In genomic region chr19:45492627-45493470, GRCh38 we compare ENCODE assay signal across 1 cellular context.
TF ChIP-seq lines count a peak whose summit lies in the region.

No MANE protein-coding gene starts in this region.

TF ChIP-seq in HepG2, 621 proteins besides CTCF, POLR2A, EP300 and RAD21 (continued from another document and continues in another):
- TF ChIP-seq, protein P1, sequence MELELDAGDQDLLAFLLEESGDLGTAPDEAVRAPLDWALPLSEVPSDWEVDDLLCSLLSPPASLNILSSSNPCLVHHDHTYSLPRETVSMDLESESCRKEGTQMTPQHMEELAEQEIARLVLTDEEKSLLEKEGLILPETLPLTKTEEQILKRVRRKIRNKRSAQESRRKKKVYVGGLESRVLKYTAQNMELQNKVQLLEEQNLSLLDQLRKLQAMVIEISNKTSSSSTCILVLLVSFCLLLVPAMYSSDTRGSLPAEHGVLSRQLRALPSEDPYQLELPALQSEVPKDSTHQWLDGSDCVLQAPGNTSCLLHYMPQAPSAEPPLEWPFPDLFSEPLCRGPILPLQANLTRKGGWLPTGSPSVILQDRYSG (CRISPR knock-in tag; IDR thresholded peaks at IDR 0.05): no peak
- no peak for TF ChIP-seq KLF13 (CRISPR knock-in tag; IDR thresholded peaks at IDR 0.05)
- no peak for TF ChIP-seq EEA1 (CRISPR knock-in tag; IDR thresholded peaks at IDR 0.05; ENCODE audit: borderline replicate concordance)
- TF ChIP-seq KDM5B (CRISPR knock-in tag; IDR thresholded peaks at IDR 0.05; ENCODE audit: borderline replicate concordance): 0 out of 2 replicates have a peak, but pooled peaks have one; percentile 24
- TF ChIP-seq ZEB1 (IDR thresholded peaks at IDR 0.05; ENCODE audit: insufficient replicate concordance, low read depth): no peak
- TF ChIP-seq, protein P2, sequence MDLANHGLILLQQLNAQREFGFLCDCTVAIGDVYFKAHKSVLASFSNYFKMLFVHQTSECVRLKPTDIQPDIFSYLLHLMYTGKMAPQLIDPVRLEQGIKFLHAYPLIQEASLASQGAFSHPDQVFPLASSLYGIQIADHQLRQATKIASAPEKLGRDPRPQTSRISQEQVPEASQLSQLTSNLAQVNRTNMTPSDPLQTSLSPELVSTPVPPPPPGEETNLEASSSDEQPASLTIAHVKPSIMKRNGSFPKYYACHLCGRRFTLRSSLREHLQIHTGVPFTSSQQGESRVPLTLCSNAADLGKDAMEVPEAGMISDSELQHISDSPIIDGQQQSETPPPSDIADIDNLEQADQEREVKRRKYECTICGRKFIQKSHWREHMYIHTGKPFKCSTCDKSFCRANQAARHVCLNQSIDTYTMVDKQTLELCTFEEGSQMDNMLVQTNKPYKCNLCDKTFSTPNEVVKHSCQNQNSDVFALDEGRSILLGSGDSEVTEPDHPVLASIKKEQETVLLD (CRISPR knock-in tag; IDR thresholded peaks at IDR 0.05; ENCODE audit: low read depth): no peak
- no peak for TF ChIP-seq TERF1 (CRISPR knock-in tag; IDR thresholded peaks at IDR 0.05)
- TF ChIP-seq ZFP41 (CRISPR knock-in tag; IDR thresholded peaks at IDR 0.05; ENCODE audit: borderline replicate concordance): no peak; the same call in 1 of the 2 replicates
- TF ChIP-seq TAF15 (IDR thresholded peaks at IDR 0.05; ENCODE audit: low read depth, low read length, poor library complexity, severe bottlenecking): no peak
- TF ChIP-seq NRL (CRISPR knock-in tag; IDR thresholded peaks at IDR 0.05; ENCODE audit: borderline replicate concordance): no peak
- TF ChIP-seq, protein P3, sequence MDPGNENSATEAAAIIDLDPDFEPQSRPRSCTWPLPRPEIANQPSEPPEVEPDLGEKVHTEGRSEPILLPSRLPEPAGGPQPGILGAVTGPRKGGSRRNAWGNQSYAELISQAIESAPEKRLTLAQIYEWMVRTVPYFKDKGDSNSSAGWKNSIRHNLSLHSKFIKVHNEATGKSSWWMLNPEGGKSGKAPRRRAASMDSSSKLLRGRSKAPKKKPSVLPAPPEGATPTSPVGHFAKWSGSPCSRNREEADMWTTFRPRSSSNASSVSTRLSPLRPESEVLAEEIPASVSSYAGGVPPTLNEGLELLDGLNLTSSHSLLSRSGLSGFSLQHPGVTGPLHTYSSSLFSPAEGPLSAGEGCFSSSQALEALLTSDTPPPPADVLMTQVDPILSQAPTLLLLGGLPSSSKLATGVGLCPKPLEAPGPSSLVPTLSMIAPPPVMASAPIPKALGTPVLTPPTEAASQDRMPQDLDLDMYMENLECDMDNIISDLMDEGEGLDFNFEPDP (CRISPR knock-in tag; conservative IDR thresholded peaks at IDR 0.05): 0 out of 2 replicates have a peak, but pooled peaks have one; percentile 44
- no peak for TF ChIP-seq ZNF768 (CRISPR knock-in tag; IDR thresholded peaks at IDR 0.05)
- TF ChIP-seq HES4 (CRISPR knock-in tag; IDR thresholded peaks at IDR 0.05; ENCODE audit: borderline replicate concordance): no peak
- no peak for TF ChIP-seq ZNF512B (CRISPR knock-in tag; IDR thresholded peaks at IDR 0.05; ENCODE audit: borderline replicate concordance)
- 0 out of 2 replicates have a peak, but pooled peaks have one; percentile 25 for TF ChIP-seq ETS1 (CRISPR knock-in tag; IDR thresholded peaks at IDR 0.05)
- no peak for TF ChIP-seq DNMT1 (CRISPR knock-in tag; IDR thresholded peaks at IDR 0.05)
- TF ChIP-seq KMT2B (CRISPR knock-in tag; IDR thresholded peaks at IDR 0.05): no peak
- TF ChIP-seq SSRP1 (CRISPR knock-in tag; IDR thresholded peaks at IDR 0.05): no peak
- no peak for TF ChIP-seq TEAD3 (CRISPR knock-in tag; optimal IDR thresholded peaks at IDR 0.05; ENCODE audit: borderline replicate concordance)
- TF ChIP-seq MTA1 (CRISPR knock-in tag; IDR thresholded peaks at IDR 0.05; ENCODE audit: borderline replicate concordance): peak; percentile 55; the same call in 1 of the 2 replicates
- no peak for TF ChIP-seq FOSL2 (CRISPR knock-in tag; IDR thresholded peaks at IDR 0.05)
- TF ChIP-seq ZSCAN31 (CRISPR knock-in tag; IDR thresholded peaks at IDR 0.05; ENCODE audit: low read depth): no peak
- 0 out of 2 replicates have a peak, but pooled peaks have one; percentile 44 for TF ChIP-seq HINFP (CRISPR knock-in tag; IDR thresholded peaks at IDR 0.05; ENCODE audit: low read depth)
- no peak for TF ChIP-seq RCOR2 (CRISPR knock-in tag; IDR thresholded peaks at IDR 0.05)
- 0 out of 2 replicates have a peak, but pooled peaks have one; percentile 6 for TF ChIP-seq ARID5B (CRISPR knock-in tag; IDR thresholded peaks at IDR 0.05)
- TF ChIP-seq ZNF337 (CRISPR knock-in tag; IDR thresholded peaks at IDR 0.05; ENCODE audit: borderline replicate concordance, low read depth): no peak
- TF ChIP-seq ZBTB3 (CRISPR knock-in tag; IDR thresholded peaks at IDR 0.05; ENCODE audit: borderline replicate concordance, low read depth): no peak
- TF ChIP-seq MTA3 (CRISPR knock-in tag; IDR thresholded peaks at IDR 0.05): no peak
- TF ChIP-seq CHCHD3 (CRISPR knock-in tag; IDR thresholded peaks at IDR 0.05): no peak
- TF ChIP-seq ZMYM3 (CRISPR knock-in tag; IDR thresholded peaks at IDR 0.05): 0 out of 2 replicates have a peak, but pooled peaks have one; percentile 21
- TF ChIP-seq ZNF432 (CRISPR knock-in tag; IDR thresholded peaks at IDR 0.05; ENCODE audit: borderline replicate concordance): no peak
- TF ChIP-seq SRY (CRISPR knock-in tag; IDR thresholded peaks at IDR 0.05): no peak
- TF ChIP-seq ZBTB7A (CRISPR knock-in tag; IDR thresholded peaks at IDR 0.05): peak; percentile 62; the same call in 1 of the 2 replicates
- TF ChIP-seq ARID2 (CRISPR knock-in tag; IDR thresholded peaks at IDR 0.05; ENCODE audit: borderline replicate concordance): 0 out of 2 replicates have a peak, but pooled peaks have one; percentile 46
- TF ChIP-seq IKZF4 (CRISPR knock-in tag; IDR thresholded peaks at IDR 0.05; ENCODE audit: borderline replicate concordance, low read depth, not compliant biosample characterization): no peak
- TF ChIP-seq, protein P4, sequence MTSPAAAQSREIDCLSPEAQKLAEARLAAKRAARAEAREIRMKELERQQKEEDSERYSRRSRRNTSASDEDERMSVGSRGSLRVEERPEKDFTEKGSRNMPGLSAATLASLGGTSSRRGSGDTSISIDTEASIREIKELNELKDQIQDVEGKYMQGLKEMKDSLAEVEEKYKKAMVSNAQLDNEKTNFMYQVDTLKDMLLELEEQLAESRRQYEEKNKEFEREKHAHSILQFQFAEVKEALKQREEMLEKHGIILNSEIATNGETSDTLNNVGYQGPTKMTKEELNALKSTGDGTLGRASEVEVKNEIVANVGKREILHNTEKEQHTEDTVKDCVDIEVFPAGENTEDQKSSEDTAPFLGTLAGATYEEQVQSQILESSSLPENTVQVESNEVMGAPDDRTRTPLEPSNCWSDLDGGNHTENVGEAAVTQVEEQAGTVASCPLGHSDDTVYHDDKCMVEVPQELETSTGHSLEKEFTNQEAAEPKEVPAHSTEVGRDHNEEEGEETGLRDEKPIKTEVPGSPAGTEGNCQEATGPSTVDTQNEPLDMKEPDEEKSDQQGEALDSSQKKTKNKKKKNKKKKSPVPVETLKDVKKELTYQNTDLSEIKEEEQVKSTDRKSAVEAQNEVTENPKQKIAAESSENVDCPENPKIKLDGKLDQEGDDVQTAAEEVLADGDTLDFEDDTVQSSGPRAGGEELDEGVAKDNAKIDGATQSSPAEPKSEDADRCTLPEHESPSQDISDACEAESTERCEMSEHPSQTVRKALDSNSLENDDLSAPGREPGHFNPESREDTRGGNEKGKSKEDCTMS (CRISPR knock-in tag; conservative IDR thresholded peaks at IDR 0.05): no peak
- no peak; the same call in 1 of the 2 replicates for TF ChIP-seq ZNF607 (CRISPR knock-in tag; IDR thresholded peaks at IDR 0.05; ENCODE audit: borderline replicate concordance)
- no peak for TF ChIP-seq STAG1 (CRISPR knock-in tag; IDR thresholded peaks at IDR 0.05)
- no peak for TF ChIP-seq TSC22D2 (CRISPR knock-in tag; IDR thresholded peaks at IDR 0.05; ENCODE audit: borderline replicate concordance)
- peak; percentile 13 to 51; a peak in 2 of 4 replicates for TF ChIP-seq HMGXB4 (CRISPR knock-in tag; IDR thresholded peaks at IDR 0.05; ENCODE audit: borderline replicate concordance in 1 of 2, low read depth in 1 of 2)
- no peak for TF ChIP-seq MTF1 (CRISPR knock-in tag; IDR thresholded peaks at IDR 0.05)
- no peak for TF ChIP-seq GTF2F1 (IDR thresholded peaks at IDR 0.05; ENCODE audit: low read length)
- no peak for TF ChIP-seq ZKSCAN8 (CRISPR knock-in tag; IDR thresholded peaks at IDR 0.05; ENCODE audit: borderline replicate concordance)
- TF ChIP-seq NCOA2 (CRISPR knock-in tag; IDR thresholded peaks at IDR 0.05): no peak
- TF ChIP-seq ZSCAN30 (CRISPR knock-in tag; IDR thresholded peaks at IDR 0.05): no peak
